Comparison of ENCODE assay signal across 40 cellular contexts in genomic region chr9:23394189-23394588, GRCh38.
"Had no signal": no experiment of that assay in that cellular context is flagged by ENCODE, and none has a peak within 500 bp of the region (broad histone marks: within the 10 kb centered on the region; RNA-seq: fewer than 3 reads in every experiment).

No MANE protein-coding gene starts in this region.

- H3K4me1 Mint-ChIP-seq: activated naive CD4-positive, alpha-beta T cell treated with anti-CD3 and anti-CD28 coated beads, Interleukin-2, amount 10 ng/mL, durations not matched to agents 7 days and 5 days; activated naive CD4-positive, alpha-beta T cell treated with anti-CD3 and anti-CD28 coated beads, Interleukin-2, amount 50 U/mL, for 24 hours; activated naive CD8-positive, alpha-beta T cell treated with anti-CD3 and anti-CD28 coated beads for 36 hours; activated naive CD8-positive, alpha-beta T cell treated with anti-CD3 and anti-CD28 coated beads, Interleukin-2, amount 10 ng/mL, durations not matched to agents 7 days and 5 days; activated naive CD8-positive, alpha-beta T cell treated with anti-CD3 and anti-CD28 coated beads, Interleukin-2, amount 50 U/mL, for 24 hours; activated T-helper 17 cell treated with anti-CD3 and anti-CD28 coated beads, Interleukin-2, amount 50 U/mL, for 72 hours; brain; central memory CD8-positive, alpha-beta T cell had no signal

- H3K36me3 Mint-ChIP-seq: activated naive CD4-positive, alpha-beta T cell treated with anti-CD3 and anti-CD28 coated beads, Interleukin-2, amount 10 ng/mL, durations not matched to agents 7 days and 5 days; activated naive CD4-positive, alpha-beta T cell treated with anti-CD3 and anti-CD28 coated beads, Interleukin-2, amount 50 U/mL, for 24 hours; activated naive CD8-positive, alpha-beta T cell; activated naive CD8-positive, alpha-beta T cell treated with anti-CD3 and anti-CD28 coated beads for 36 hours; activated naive CD8-positive, alpha-beta T cell treated with anti-CD3 and anti-CD28 coated beads, Interleukin-2, amount 10 ng/mL, durations not matched to agents 7 days and 5 days; brain had no signal

- H3K27ac ChIP-seq: adrenal gland, ascending aorta, body of pancreas, brain microvascular endothelial cell, breast epithelium, cardiac muscle cell had no signal

- H3K27ac Mint-ChIP-seq: activated naive CD4-positive, alpha-beta T cell treated with anti-CD3 and anti-CD28 coated beads for 36 hours; activated naive CD4-positive, alpha-beta T cell treated with anti-CD3 and anti-CD28 coated beads, Interleukin-2, amount 10 ng/mL, durations not matched to agents 7 days and 5 days; activated naive CD4-positive, alpha-beta T cell treated with anti-CD3 and anti-CD28 coated beads, Interleukin-2, amount 50 U/mL, for 24 hours; activated naive CD4-positive, alpha-beta T cell treated with anti-CD3 and anti-CD28 coated beads, Interleukin-2, amount 50 U/mL, for 72 hours; activated naive CD8-positive, alpha-beta T cell; activated naive CD8-positive, alpha-beta T cell treated with anti-CD3 and anti-CD28 coated beads for 36 hours; activated naive CD8-positive, alpha-beta T cell treated with anti-CD3 and anti-CD28 coated beads, Interleukin-2, amount 10 ng/mL, durations not matched to agents 7 days and 5 days; activated naive CD8-positive, alpha-beta T cell treated with anti-CD3 and anti-CD28 coated beads, Interleukin-2, amount 50 U/mL, for 24 hours; activated T-cell treated with anti-CD3 and anti-CD28 coated beads, Interleukin-2, amount 50 U/mL, for 24 hours; activated T-cell treated with anti-CD3 and anti-CD28 coated beads, Interleukin-2, amount 50 U/mL, for 72 hours; activated T-helper 1 cell treated with anti-CD3 and anti-CD28 coated beads, Interleukin-12 subunit alpha, Interleukin-12 subunit beta, Interleukin-2, Interleukin-4 antibody, amounts not matched to agents 30 ng/mL and 10 ng/mL and 1 ng/mL, durations not matched to agents 14 hours and 24 hours and 36 hours; activated T-helper 17 cell treated with anti-CD3 and anti-CD28 coated beads, Interleukin-2, amount 50 U/mL, for 72 hours; activated T-helper 2 cell treated with anti-CD3 and anti-CD28 coated beads, Interferon-gamma antibody, Interleukin-2, Interleukin-4, amounts not matched to agents 10 μg/mL and 5 μg/mL and 100 μg/mL, durations not matched to agents 14 hours and 24 hours and 36 hours; brain had no signal

- DNase-seq: activated effector memory CD4-positive, alpha-beta T cell treated with anti-CD3 and anti-CD28 coated beads, Interleukin-2, amount 50 U/mL, for 16 hours; activated effector memory CD4-positive, alpha-beta T cell treated with Interleukin-2 at 50 U/mL for 16 hours; activated gamma-delta T cell; activated gamma-delta T cell treated with Interleukin-2 at 50 U/mL for 16 hours; activated naive CD4-positive, alpha-beta T cell; activated naive CD4-positive, alpha-beta T cell treated with anti-CD3 and anti-CD28 coated beads for 36 hours; activated naive CD4-positive, alpha-beta T cell treated with anti-CD3 and anti-CD28 coated beads, Interleukin-2, amount 10 ng/mL, durations not matched to agents 7 days and 5 days; activated naive CD4-positive, alpha-beta T cell treated with anti-CD3 and anti-CD28 coated beads, Interleukin-2, amount 50 U/mL, for 16 hours; activated naive CD4-positive, alpha-beta T cell treated with Interleukin-2 at 50 U/mL for 16 hours; activated naive CD8-positive, alpha-beta T cell treated with anti-CD3 and anti-CD28 coated beads for 36 hours; activated naive CD8-positive, alpha-beta T cell treated with anti-CD3 and anti-CD28 coated beads, Interleukin-2, amount 10 ng/mL, durations not matched to agents 7 days and 5 days; activated naive CD8-positive, alpha-beta T cell treated with anti-CD3 and anti-CD28 coated beads, Interleukin-2, amount 50 U/mL, for 24 hours; activated T-cell treated with anti-CD3 and anti-CD28 coated beads for 4 hours; activated T-cell treated with anti-CD3 and anti-CD28 coated beads, Interleukin-2, amount 50 U/mL, for 1 hour; activated T-cell treated with anti-CD3 and anti-CD28 coated beads, Interleukin-2, amount 50 U/mL, for 24 hours; activated T-cell treated with anti-CD3 and anti-CD28 coated beads, Interleukin-2, amount 50 U/mL, for 4 hours; activated T-cell treated with anti-CD3 and anti-CD28 coated beads, Interleukin-2, amount 50 U/mL, for 48 hours; activated T-cell treated with anti-CD3 and anti-CD28 coated beads, Interleukin-2, amount 50 U/mL, for 72 hours; adrenal gland; amygdala; anterior cingulate cortex; aorta; body of pancreas; brain microvascular endothelial cell; caudate nucleus; central memory CD4-positive, alpha-beta T cell; cerebellar nuclear complex had no signal

- H3K4me3 Mint-ChIP-seq: activated naive CD4-positive, alpha-beta T cell treated with anti-CD3 and anti-CD28 coated beads for 36 hours; activated naive CD4-positive, alpha-beta T cell treated with anti-CD3 and anti-CD28 coated beads, Interleukin-2, amount 10 ng/mL, durations not matched to agents 7 days and 5 days; activated naive CD4-positive, alpha-beta T cell treated with anti-CD3 and anti-CD28 coated beads, Interleukin-2, amount 50 U/mL, for 24 hours; activated naive CD8-positive, alpha-beta T cell; activated naive CD8-positive, alpha-beta T cell treated with anti-CD3 and anti-CD28 coated beads for 36 hours; activated naive CD8-positive, alpha-beta T cell treated with anti-CD3 and anti-CD28 coated beads, Interleukin-2, amount 10 ng/mL, durations not matched to agents 7 days and 5 days; activated naive CD8-positive, alpha-beta T cell treated with anti-CD3 and anti-CD28 coated beads, Interleukin-2, amount 50 U/mL, for 24 hours; activated T-cell treated with anti-CD3 and anti-CD28 coated beads, Interleukin-2, amount 50 U/mL, for 24 hours; activated T-cell treated with anti-CD3 and anti-CD28 coated beads, Interleukin-2, amount 50 U/mL, for 4 hours; activated T-cell treated with anti-CD3 and anti-CD28 coated beads, Interleukin-2, amount 50 U/mL, for 72 hours; activated T-helper 1 cell treated with anti-CD3 and anti-CD28 coated beads, Interleukin-12 subunit alpha, Interleukin-12 subunit beta, Interleukin-2, Interleukin-4 antibody, amounts not matched to agents 30 ng/mL and 10 ng/mL and 1 ng/mL, durations not matched to agents 14 hours and 24 hours and 36 hours; activated T-helper 17 cell treated with anti-CD3 and anti-CD28 coated beads, Interleukin-2, amount 50 U/mL, for 72 hours; brain; central memory CD8-positive, alpha-beta T cell had no signal

- H3K36me3 ChIP-seq: adrenal gland, ascending aorta, brain microvascular endothelial cell, breast epithelium, cardiac muscle cell had no signal

- H3K9me3 ChIP-seq: adrenal gland, ascending aorta, body of pancreas had no signal

- H3K4me3 ChIP-seq: adrenal gland, ascending aorta, body of pancreas, breast epithelium, cardiac muscle cell had no signal

- H3K27me3 ChIP-seq: adrenal gland, ascending aorta, body of pancreas, brain microvascular endothelial cell, breast epithelium, cardiac muscle cell had no signal

- ATAC-seq: activated naive CD4-positive, alpha-beta T cell treated with anti-CD3 and anti-CD28 coated beads, Interleukin-2, amount 50 U/mL, for 72 hours; activated naive CD8-positive, alpha-beta T cell treated with anti-CD3 and anti-CD28 coated beads, Interleukin-2, amount 50 U/mL, for 24 hours; activated T-cell treated with anti-CD3 and anti-CD28 coated beads, Interleukin-2, amount 50 U/mL, for 4 hours; activated T-cell treated with anti-CD3 and anti-CD28 coated beads, Interleukin-2, amount 50 U/mL, for 72 hours; activated T-helper 17 cell treated with anti-CD3 and anti-CD28 coated beads, Interleukin-2, amount 50 U/mL, for 72 hours; body of pancreas had no signal

- H3K27me3 Mint-ChIP-seq: activated naive CD4-positive, alpha-beta T cell treated with anti-CD3 and anti-CD28 coated beads, Interleukin-2, amount 10 ng/mL, durations not matched to agents 7 days and 5 days; activated naive CD4-positive, alpha-beta T cell treated with anti-CD3 and anti-CD28 coated beads, Interleukin-2, amount 50 U/mL, for 24 hours; activated naive CD8-positive, alpha-beta T cell; activated naive CD8-positive, alpha-beta T cell treated with anti-CD3 and anti-CD28 coated beads for 36 hours; activated naive CD8-positive, alpha-beta T cell treated with anti-CD3 and anti-CD28 coated beads, Interleukin-2, amount 10 ng/mL, durations not matched to agents 7 days and 5 days; activated naive CD8-positive, alpha-beta T cell treated with anti-CD3 and anti-CD28 coated beads, Interleukin-2, amount 50 U/mL, for 24 hours; activated T-cell treated with anti-CD3 and anti-CD28 coated beads, Interleukin-2, amount 50 U/mL, for 24 hours; activated T-helper 17 cell treated with anti-CD3 and anti-CD28 coated beads, Interleukin-2, amount 50 U/mL, for 72 hours; brain; central memory CD8-positive, alpha-beta T cell had no signal

- H3K4me1 ChIP-seq: adrenal gland, ascending aorta, body of pancreas, breast epithelium had no signal

- FAIRE-seq: astrocyte, bronchial epithelial cell had no signal
